In genomic region chr3:114668099-114668498, GRCh38 we compare ENCODE assay signal across 25 cellular contexts.
DNase-seq lines count a peak whose midpoint lies in the region; ATAC-seq and TF ChIP-seq lines count a peak whose summit lies in the region.
"Had no signal": no experiment of that assay in that cellular context is flagged by ENCODE, and none has a peak within 500 bp of the region (broad histone marks: within the 10 kb centered on the region; RNA-seq: fewer than 3 reads in every experiment).

No MANE protein-coding gene starts in this region.

- no peak overlapping the region for H3K14ac ChIP-seq in mesenchymal stem cell (ENCODE audit: low read length in 2 of 2)

- no peak overlapping the region for H2BK15ac ChIP-seq in mesenchymal stem cell (ENCODE audit: low read depth, poor library complexity, severe bottlenecking)

- no peaks in the 10 kb centered on the region for H3K36me3 ChIP-seq in mesenchymal stem cell (ENCODE audit: control insufficient read depth in 1 of 2, insufficient read depth in 2 of 2, low read depth in 1 of 2, low read length in 2 of 2)
- H3K36me3 ChIP-seq: cardiac muscle cell, stomach had no signal

- H4K8ac ChIP-seq in mesenchymal stem cell (ENCODE audit: low read length): no peak overlapping the region

- H3K27me3 ChIP-seq in mesenchymal stem cell (ENCODE audit: control insufficient read depth in 1 of 2, insufficient read depth in 1 of 2, low read length in 2 of 2): no peaks in the 10 kb centered on the region
- H3K27me3 ChIP-seq: cardiac muscle cell, stomach had no signal

- whole genome bisulfite sequencing in mesenchymal stem cell: 90% methylated on average over 2 of the region's 2 CpGs

- H3K27ac ChIP-seq in mesenchymal stem cell (ENCODE audit: low read length, poor library complexity, severe bottlenecking): no peak overlapping the region
- H3K27ac ChIP-seq: 22Rv1, cardiac muscle cell, stomach had no signal

- H3K18ac ChIP-seq in mesenchymal stem cell (ENCODE audit: low read depth in 1 of 2, low read length in 2 of 2): no peak overlapping the region

- no peak overlapping the region for H3K4me3 ChIP-seq in mesenchymal stem cell (ENCODE audit: insufficient read depth in 1 of 2, low read depth in 1 of 2, low read length in 2 of 2)
- H3K4me3 ChIP-seq: cardiac muscle cell, stomach had no signal

- H3K9me3 ChIP-seq in mesenchymal stem cell (ENCODE audit: control insufficient read depth, low read length): no peaks in the 10 kb centered on the region
- H3K9me3 ChIP-seq: stomach had no signal

- TF ChIP-seq CTCF in GM20000 (IDR thresholded peaks at IDR 0.05; ENCODE audit: extremely low read depth, missing control alignments): no peak

- no peak overlapping the region for H2BK5ac ChIP-seq in mesenchymal stem cell (ENCODE audit: low read depth, low read length, poor library complexity, severe bottlenecking)

- no peak overlapping the region for H2AFZ ChIP-seq in mesenchymal stem cell (ENCODE audit: low read depth, low read length)

- H3K4me2 ChIP-seq in mesenchymal stem cell (ENCODE audit: low read length, poor library complexity, severe bottlenecking): no peak overlapping the region

- no peak overlapping the region for H2BK120ac ChIP-seq in mesenchymal stem cell (ENCODE audit: low read depth, low read length)

- no peaks in the 10 kb centered on the region for H3K4me1 ChIP-seq in mesenchymal stem cell (ENCODE audit: control insufficient read depth, insufficient read depth, low read depth, low read length)

- no peak overlapping the region for H2BK12ac ChIP-seq in mesenchymal stem cell (ENCODE audit: low read length in 2 of 2)

- H3K79me1 ChIP-seq in mesenchymal stem cell (replicated peaks; ENCODE audit: low read length, poor library complexity, severe bottlenecking): peaks cover 4% of the 10 kb centered on the region

- DNase-seq in DMS153 (lab: John Stamatoyannopoulos, UW) (peak; percentile 9), DMS153 treated with DMSO at 0.1 percent for 48 hours (lab: John Stamatoyannopoulos, UW; ENCODE audit: unreplicated experiment) (no peak), amniotic epithelial cell (ENCODE audit: low read depth) (peak; percentile 5), mesenchymal stem cell (peak; percentile 22), GM20000 (ENCODE audit: low spot score) (no peak), foreskin melanocyte (no peak)
- DNase-seq: activated CD4-positive, alpha-beta memory T cell treated with anti-CD3 and anti-CD28 coated beads, Interleukin-2, amount 10 ng/mL, durations not matched to agents 7 days and 5 days; activated CD4-positive, CD25-positive, alpha-beta regulatory T cell; activated naive CD4-positive, alpha-beta T cell treated with Interleukin-2 at 50 U/mL for 16 hours; activated T-cell treated with anti-CD3 and anti-CD28 coated beads, Interleukin-2, amount 50 U/mL, for 1 hour; amygdala; hippocampal formation; midbrain; NCI-H187 treated with DMSO at 0.1 percent for 48 hours; NCI-H446 treated with DMSO at 0.1 percent for 48 hours; RPMI8226; small intestine; stimulated activated CD4-positive, alpha-beta T cell treated with anti-CD3 and anti-CD28 coated beads, Interleukin-2, amount 100 ng/mL, for 48 hours; stomach had no signal

- H3K4ac ChIP-seq in mesenchymal stem cell (ENCODE audit: low read depth in 1 of 2, low read length in 2 of 2): no peak overlapping the region

- ATAC-seq in HG03342 (IDR thresholded peaks at IDR 0.05; ENCODE audit: unreplicated experiment) (peak; percentile 72), GM18867 (IDR thresholded peaks at IDR 0.05; ENCODE audit: unreplicated experiment) (no peak)
- ATAC-seq: natural killer cell treated with Interleukin-12 subunit alpha and Interleukin-12 subunit beta and Interleukin-15 and Interleukin-18, amount 100 ng/mL, for 72 hours; SK-N-SH treated with all-trans-retinoic acid at 6 μM for 48 hours had no signal

- no peak overlapping the region for H3K9ac ChIP-seq in mesenchymal stem cell (ENCODE audit: low read length)

- H2AK5ac ChIP-seq in mesenchymal stem cell (ENCODE audit: low read length, severe bottlenecking): no peak overlapping the region

- H4K91ac ChIP-seq in mesenchymal stem cell (ENCODE audit: low read length): no peak overlapping the region

- no peak overlapping the region for H3K23ac ChIP-seq in mesenchymal stem cell (ENCODE audit: low read length in 2 of 2)

Comparison
In these comparisons a context has a peak if more than half of its experiments do, and no peak if none do; other contexts are left out.
1. DNase-seq: peak in DMS153 (single experiment), amniotic epithelial cell (single experiment) and mesenchymal stem cell (single experiment); none in DMS153 treated with DMSO at 0.1 percent for 48 hours (single experiment), GM20000 (single experiment) and foreskin melanocyte (single experiment).